Comparison of ENCODE assay signal across 8 cellular contexts in genomic region chrX:66728818-66729271, GRCh38.
A peak's percentile ranks its signal among the peaks of the same experiment; 100 is the strongest.
DNase-seq lines count a peak whose midpoint lies in the region; ATAC-seq and TF ChIP-seq lines count a peak whose summit lies in the region.

No MANE protein-coding gene starts in this region.

- DNase-seq in GM23338 (ENCODE audit: low spot score) (peak; percentile 68), MV-4-11 (lab: John Stamatoyannopoulos, UW) (peak; percentile 32), dermis blood vessel endothelial cell (peak; percentile 55), lower lobe of right lung (peak; percentile 49)
- DNase-seq in activated CD4-positive, alpha-beta T cell treated with anti-CD3 and anti-CD28 coated beads for 48 hours: peak; percentile 59
- DNase-seq in stimulated activated CD4-positive, alpha-beta T cell treated with anti-CD3 and anti-CD28 coated beads, Interleukin-4, amount 100 ng/mL, for 48 hours (ENCODE audit: low read depth in 2 of 2): peak; percentile 8 to 30

- peak overlapping the region; percentile 57 for H3K4me3 ChIP-seq in GM23338
- H3K4me3 ChIP-seq in lower lobe of right lung: peak overlapping the region; percentile 43

- ATAC-seq in GM23338 (peak; percentile 92), lower lobe of right lung (peak; percentile 88 to 94), HG03280 (IDR thresholded peaks at IDR 0.05; ENCODE audit: unreplicated experiment) (no peak)

- H3K4me1 Mint-ChIP-seq in GM23338: no peaks in the 10 kb centered on the region

- H3K79me2 ChIP-seq in GM23338 (replicated peaks; ENCODE audit: insufficient read depth): no peaks in the 10 kb centered on the region

- no peaks in the 10 kb centered on the region for H3K36me3 ChIP-seq in ES-I3 (ENCODE audit: insufficient read depth, low read length)
- no peaks in the 10 kb centered on the region for H3K36me3 ChIP-seq in GM23338 (ENCODE audit: insufficient read depth)
- no peaks in the 10 kb centered on the region for H3K36me3 ChIP-seq in lower lobe of right lung

- no peaks in the 10 kb centered on the region for H3K4me1 ChIP-seq in ES-I3 (ENCODE audit: insufficient read depth, low read length)
- H3K4me1 ChIP-seq in GM23338 (ENCODE audit: insufficient read depth): no peaks in the 10 kb centered on the region
- H3K4me1 ChIP-seq in lower lobe of right lung: no peaks in the 10 kb centered on the region

- H3K9ac ChIP-seq in ES-I3 (ENCODE audit: low read depth, low read length): peak overlapping the region; percentile 66

- H3K27me3 Mint-ChIP-seq in GM23338 (ENCODE audit: insufficient read depth, low read depth, poor library complexity): no peaks in the 10 kb centered on the region

- H3K27ac Mint-ChIP-seq in GM23338: peak overlapping the region; percentile 99

- H3F3A ChIP-seq in GM23338 (replicated peaks; ENCODE audit: low read depth): no peaks in the 10 kb centered on the region

- peak overlapping the region; percentile 96 for H3K4me3 Mint-ChIP-seq in GM23338

- H3K9me2 ChIP-seq in GM23338 (ENCODE audit: insufficient read depth): no peaks in the 10 kb centered on the region

- no peaks in the 10 kb centered on the region for H3K36me3 Mint-ChIP-seq in GM23338 (ENCODE audit: low read depth)

- H3K4me2 ChIP-seq in GM23338: 0 out of 2 replicates have a peak overlapping the region, but pooled peaks have one; percentile 46

- peak; percentile 63 to 73 for TF ChIP-seq CTCF in GM23338 (conservative IDR thresholded peaks at IDR 0.05; ENCODE audit: low read depth in 2 of 2)
- TF ChIP-seq CTCF in lower lobe of right lung (IDR thresholded peaks at IDR 0.05): peak; percentile 54

- H3K9me3 ChIP-seq in ES-I3 (ENCODE audit: control insufficient read depth, insufficient read depth, low read length) (no peaks in the 10 kb centered on the region), lower lobe of right lung (no peaks in the 10 kb centered on the region)

- H4K20me1 ChIP-seq in GM23338 (replicated peaks; ENCODE audit: insufficient read depth): no peaks in the 10 kb centered on the region

- intact Hi-C loops in lower lobe of right lung (cut with DNase I): no loop called here

- H3K27ac ChIP-seq in GM23338 (ENCODE audit: low read depth): no peak overlapping the region
- H3K27ac ChIP-seq in lower lobe of right lung: peak overlapping the region; percentile 31

- peaks cover 6% of the 10 kb centered on the region; the same call in 2 of the 3 replicates for H3K9me3 Mint-ChIP-seq in GM23338

- no peaks in the 10 kb centered on the region for H3K27me3 ChIP-seq in GM23338 (ENCODE audit: insufficient read depth)
- no peaks in the 10 kb centered on the region for H3K27me3 ChIP-seq in lower lobe of right lung (ENCODE audit: low read depth)

- no peak overlapping the region for H2AFZ ChIP-seq in GM23338

TF ChIP-seq in GM23338, 12 proteins besides CTCF, POLR2A, EP300 and RAD21:
- TF ChIP-seq POLR2AphosphoS5 (IDR thresholded peaks at IDR 0.05; ENCODE audit: low read depth): no peak
- TF ChIP-seq EZH2phosphoT487 (IDR thresholded peaks at IDR 0.05; ENCODE audit: unreplicated experiment): no peak
- no peak for TF ChIP-seq REST (IDR thresholded peaks at IDR 0.05; ENCODE audit: unreplicated experiment)
- TF ChIP-seq NANOG (IDR thresholded peaks at IDR 0.05; ENCODE audit: borderline replicate concordance): no peak
- peak; percentile 72 for TF ChIP-seq CREB1 (CRISPR knock-in tag; IDR thresholded peaks at IDR 0.05; ENCODE audit: low read depth)
- no peak for TF ChIP-seq ZNF114 (CRISPR knock-in tag; IDR thresholded peaks at IDR 0.05)
